Comparison of ENCODE assay signal across 9 cellular contexts in the genomic region with DNA sequence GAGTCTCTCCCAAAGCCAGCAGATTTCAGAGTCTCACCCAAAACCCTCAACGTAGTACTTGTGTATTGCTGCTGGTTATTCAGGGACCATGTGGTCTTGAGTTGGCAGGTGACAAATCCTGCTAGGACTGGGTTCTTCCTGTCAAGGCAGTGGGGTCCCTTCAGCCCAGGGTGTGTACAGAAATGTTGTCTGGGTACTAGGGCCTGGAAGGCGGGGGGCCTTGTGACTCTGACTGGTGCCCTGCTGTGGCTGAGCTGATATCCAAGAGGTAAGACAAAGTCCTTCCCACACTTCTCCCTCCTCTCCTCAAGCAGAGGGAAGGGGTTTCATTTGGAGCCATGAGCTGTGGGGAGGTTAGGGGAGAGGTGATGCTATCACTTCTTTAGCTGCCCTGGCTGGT. TPM values are rescaled to one million over a fixed set of nuclear protein-coding genes. Genes with fewer than 3 reads are reported as not detected.
"Had no signal": no experiment of that assay in that cellular context is flagged by ENCODE, and none has a peak within 500 bp of the region (broad histone marks: within the 10 kb centered on the region; RNA-seq: fewer than 3 reads in every experiment).

No MANE protein-coding gene starts in this region.

- H3K4me3 Mint-ChIP-seq: H9, HFFc6 had no signal

- H2AFZ ChIP-seq: GM23248 had no signal

- H3K9ac ChIP-seq: GM23248 had no signal

- H3K4me3 ChIP-seq: GM23248, K562 had no signal

- ATAC-seq: HCT116, K562 had no signal

- DNase-seq: GM23248, GOT3, H9, HFFc6, IMR-90, KG1 had no signal

- H3K4me1 Mint-ChIP-seq: H9 had no signal

- H3K27ac Mint-ChIP-seq: H9, HFFc6 had no signal

- H3K27ac ChIP-seq: GM23248 had no signal

RNA-seq across cellular contexts. Expression of a gene that starts 58.8 kb away (rescaled TPM):
- total RNA-seq: GM23248, H9, HFFc6, HT-29, IMR-90, K562 had no signal
- polyA plus RNA-seq: GM23248, IMR-90, K562 had no signal
